In the genomic region with DNA sequence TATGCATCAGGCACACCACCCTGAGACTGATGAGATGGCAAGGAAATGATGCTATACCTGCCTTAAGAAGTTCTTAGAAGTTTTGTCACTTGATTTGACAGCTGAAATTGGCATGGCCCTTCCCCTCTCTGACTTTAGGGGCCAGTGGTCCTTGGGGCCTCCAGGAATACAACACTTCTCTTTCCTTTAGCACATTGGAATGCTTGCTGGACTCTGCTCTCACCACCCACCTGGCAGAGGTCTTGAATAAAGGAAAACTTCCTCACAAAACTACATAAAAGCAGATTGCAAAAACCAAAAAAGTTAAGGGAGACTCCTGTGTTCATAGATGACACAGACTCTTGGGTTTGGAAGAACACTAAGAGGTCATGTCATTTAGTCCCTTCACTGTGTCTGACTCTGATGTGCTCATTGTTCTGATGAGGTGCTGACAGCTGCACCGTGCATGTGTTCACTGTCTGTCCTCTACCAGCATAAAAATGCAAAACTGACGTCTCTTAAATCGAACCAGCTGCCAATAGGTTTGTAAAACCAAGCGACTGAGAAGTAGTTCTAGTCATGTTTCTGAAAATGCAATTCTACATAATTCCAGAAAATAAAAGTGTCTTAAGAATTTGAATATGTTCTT, we compare ENCODE assay signal across 21 cellular contexts. TPM values are rescaled to one million over a fixed set of nuclear protein-coding genes. Genes with fewer than 3 reads are reported as not detected.
DNase-seq lines count a peak whose midpoint lies in the region; ATAC-seq and TF ChIP-seq lines count a peak whose summit lies in the region.
"Had no signal": no experiment of that assay in that cellular context is flagged by ENCODE, and none has a peak within 500 bp of the region (broad histone marks: within the 10 kb centered on the region; RNA-seq: fewer than 3 reads in every experiment).

No MANE protein-coding gene starts in this region.

- peaks cover 100% of the 10 kb centered on the region for H3K79me2 ChIP-seq in SU-DHL-6 (ENCODE audit: insufficient read depth, low read length)

- H3K36me3 ChIP-seq in right atrium auricular region (no peaks in the 10 kb centered on the region), SU-DHL-6 (ENCODE audit: low read length) (peaks cover 21% of the 10 kb centered on the region), lower lobe of right lung (no peaks in the 10 kb centered on the region), thymus (ENCODE audit: control insufficient read depth, insufficient read depth) (no peaks in the 10 kb centered on the region)
- H3K36me3 ChIP-seq: left lung had no signal

- no peaks in the 10 kb centered on the region for H3K9me2 ChIP-seq in SU-DHL-6 (replicated peaks; ENCODE audit: insufficient read depth, low read length)

- intact Hi-C loops in Right ventricle myocardium superior (cut with DNase I) = no loop called here
- intact Hi-C loops in lower lobe of right lung (cut with DNase I) = no loop called here

- peaks cover 5% of the 10 kb centered on the region; the same call in 1 of the 2 replicates for H3F3A ChIP-seq in SU-DHL-6 (ENCODE audit: insufficient read depth)

- H3K4me2 ChIP-seq in SU-DHL-6 (ENCODE audit: low read depth, low read length, poor library complexity, severe bottlenecking) = peak overlapping the region; percentile 27
- H3K4me2 ChIP-seq: A549 had no signal

- DNase-seq in Right ventricle myocardium superior (no peak), right atrium auricular region (ENCODE audit: low spot score) (no peak), lower lobe of right lung (no peak), COR-L47 (lab: John Stamatoyannopoulos, UW) (no peak), SIG-M5 (lab: John Stamatoyannopoulos, UW) (no peak), immature natural killer cell (no peak)
- DNase-seq: activated CD4-positive, alpha-beta T cell treated with anti-CD3 and anti-CD28 coated beads, Interleukin-2, amount 10 ng/mL, durations not matched to agents 24 days and 14 days; CD4-positive, alpha-beta memory T cell; left lung; naive thymus-derived CD8-positive, alpha-beta T cell; NCI-H2081; NCI-H510A treated with DMSO at 0.1 percent for 48 hours; PC-3; posterior cingulate gyrus had no signal

- no peaks in the 10 kb centered on the region for H3K36me3 Mint-ChIP-seq in immature natural killer cell
- H3K36me3 Mint-ChIP-seq: CD4-positive, alpha-beta memory T cell; naive thymus-derived CD8-positive, alpha-beta T cell; stimulated activated effector memory CD8-positive, alpha-beta T cell treated with anti-CD3 and anti-CD28 coated beads, Interleukin-12 subunit alpha, Interleukin-12 subunit beta, amount 100 ng/mL, for 72 hours had no signal

- H2AFZ ChIP-seq in SU-DHL-6 (ENCODE audit: low read depth, low read length, severe bottlenecking) = no peak overlapping the region

- 94% methylated on average over 4 of the region's 4 CpGs for WGBS in thymus

- H3K27ac ChIP-seq in right atrium auricular region (no peak overlapping the region), SU-DHL-6 (ENCODE audit: low read depth, low read length) (peak overlapping the region; percentile 38), lower lobe of right lung (no peak overlapping the region), thymus (ENCODE audit: low read depth) (peak overlapping the region; percentile 2)
- H3K27ac ChIP-seq: A549, left lung, SK-N-MC had no signal

- H4K20me1 ChIP-seq in SU-DHL-6 (ENCODE audit: low read depth, low read length) = peaks cover 13% of the 10 kb centered on the region; the same call in 1 of the 2 replicates

- no peak overlapping the region for H3K27ac Mint-ChIP-seq in immature natural killer cell
- H3K27ac Mint-ChIP-seq: activated CD4-positive, alpha-beta T cell treated with anti-CD3 and anti-CD28 coated beads, Interleukin-2, amount 10 ng/mL, durations not matched to agents 24 days and 14 days; stimulated activated effector memory CD8-positive, alpha-beta T cell treated with anti-CD3 and anti-CD28 coated beads, Interleukin-12 subunit alpha, Interleukin-12 subunit beta, amount 100 ng/mL, for 72 hours had no signal

- no peak overlapping the region for H3K9ac ChIP-seq in SU-DHL-6 (ENCODE audit: low read length)

- ATAC-seq in Right ventricle myocardium superior (ENCODE audit: poor library complexity) = peak; percentile 74
- ATAC-seq in lower lobe of right lung = peak; percentile 42 to 55
- ATAC-seq: A549; left lung; naive thymus-derived CD8-positive, alpha-beta T cell; PC-3; stimulated activated effector memory CD8-positive, alpha-beta T cell treated with anti-CD3 and anti-CD28 coated beads, Interleukin-12 subunit alpha, Interleukin-12 subunit beta, amount 100 ng/mL, for 72 hours had no signal

- no peak overlapping the region for H3K4me3 ChIP-seq in right atrium auricular region
- H3K4me3 ChIP-seq in SU-DHL-6 (ENCODE audit: insufficient read depth, low read length, poor library complexity, severe bottlenecking) = no peak overlapping the region
- no peak overlapping the region for H3K4me3 ChIP-seq in lower lobe of right lung
- no peak overlapping the region for H3K4me3 ChIP-seq in thymus (ENCODE audit: low read length)
- H3K4me3 ChIP-seq: A549, left lung, SK-N-MC had no signal

- TF ChIP-seq CTCF in right atrium auricular region (IDR thresholded peaks at IDR 0.05) = no peak
- no peak for TF ChIP-seq CTCF in SU-DHL-6 (IDR thresholded peaks at IDR 0.05; ENCODE audit: insufficient read depth, low read length, poor library complexity, severe bottlenecking)
- TF ChIP-seq CTCF in lower lobe of right lung (IDR thresholded peaks at IDR 0.05) = no peak

- H3K4me3 Mint-ChIP-seq in immature natural killer cell = no peak overlapping the region
- H3K4me3 Mint-ChIP-seq: activated CD4-positive, alpha-beta T cell treated with anti-CD3 and anti-CD28 coated beads, Interleukin-2, amount 10 ng/mL, durations not matched to agents 24 days and 14 days; CD4-positive, alpha-beta memory T cell; naive thymus-derived CD8-positive, alpha-beta T cell; stimulated activated effector memory CD8-positive, alpha-beta T cell treated with anti-CD3 and anti-CD28 coated beads, Interleukin-12 subunit alpha, Interleukin-12 subunit beta, amount 100 ng/mL, for 72 hours had no signal

- peaks cover 0 to 3% (median 0%) of the 10 kb centered on the region in 3 donors for H3K27me3 Mint-ChIP-seq in immature natural killer cell (ENCODE audit: low read depth in 3 of 3)
- H3K27me3 Mint-ChIP-seq: naive thymus-derived CD8-positive, alpha-beta T cell had no signal

- no peaks in the 10 kb centered on the region for H3K9me3 Mint-ChIP-seq in immature natural killer cell
- H3K9me3 Mint-ChIP-seq: activated CD4-positive, alpha-beta T cell treated with anti-CD3 and anti-CD28 coated beads, Interleukin-2, amount 10 ng/mL, durations not matched to agents 24 days and 14 days; CD4-positive, alpha-beta memory T cell; naive thymus-derived CD8-positive, alpha-beta T cell; stimulated activated effector memory CD8-positive, alpha-beta T cell treated with anti-CD3 and anti-CD28 coated beads, Interleukin-12 subunit alpha, Interleukin-12 subunit beta, amount 100 ng/mL, for 72 hours had no signal

- H3K4me1 ChIP-seq in right atrium auricular region (peaks cover 0 to 8% of the 10 kb centered on the region in 2 donors), lower lobe of right lung (peaks cover 28% of the 10 kb centered on the region), thymus (ENCODE audit: control insufficient read depth, insufficient read depth, low read length) (no peaks in the 10 kb centered on the region)
- H3K4me1 ChIP-seq: A549 had no signal

- H3K9me3 ChIP-seq in right atrium auricular region = no peaks in the 10 kb centered on the region
- no peaks in the 10 kb centered on the region for H3K9me3 ChIP-seq in SU-DHL-6 (ENCODE audit: insufficient read depth, low read length)
- H3K9me3 ChIP-seq in lower lobe of right lung = no peaks in the 10 kb centered on the region
- no peaks in the 10 kb centered on the region for H3K9me3 ChIP-seq in thymus (ENCODE audit: control insufficient read depth)
- H3K9me3 ChIP-seq: A549, left lung had no signal

- no peaks in the 10 kb centered on the region for H3K27me3 ChIP-seq in right atrium auricular region
- no peaks in the 10 kb centered on the region for H3K27me3 ChIP-seq in SU-DHL-6 (ENCODE audit: low read length)
- H3K27me3 ChIP-seq in lower lobe of right lung (ENCODE audit: low read depth) = no peaks in the 10 kb centered on the region
- no peaks in the 10 kb centered on the region for H3K27me3 ChIP-seq in thymus (ENCODE audit: control insufficient read depth, insufficient read depth)
- H3K27me3 ChIP-seq: left lung had no signal

- no peaks in the 10 kb centered on the region for H3K4me1 Mint-ChIP-seq in immature natural killer cell
- H3K4me1 Mint-ChIP-seq: activated CD4-positive, alpha-beta T cell treated with anti-CD3 and anti-CD28 coated beads, Interleukin-2, amount 10 ng/mL, durations not matched to agents 24 days and 14 days; stimulated activated effector memory CD8-positive, alpha-beta T cell treated with anti-CD3 and anti-CD28 coated beads, Interleukin-12 subunit alpha, Interleukin-12 subunit beta, amount 100 ng/mL, for 72 hours had no signal

RNA-seq across cellular contexts. Expression of gene BLNK, which starts 11.4 kb away (rescaled TPM):
- total RNA-seq in Right ventricle myocardium superior (0.73 TPM), right atrium auricular region (under 1 TPM; 0.39 to 0.41 TPM), lower lobe of right lung (11.2 TPM)
- polyA plus RNA-seq in thymus (11.2 TPM), immature natural killer cell (under 1 TPM in 2 of 3 donors, not detected in 1; 0.74 to 0.81 TPM)
- total RNA-seq: activated CD4-positive, alpha-beta T cell treated with anti-CD3 and anti-CD28 coated beads, Interleukin-2, amount 10 ng/mL, durations not matched to agents 24 days and 14 days; chondrocyte; PC-3 had no signal
- polyA plus RNA-seq: A549 had no signal

RNA-seq across cellular contexts. Expression of gene DNTT, which starts 44.2 kb away (rescaled TPM):
- not detected for total RNA-seq in Right ventricle myocardium superior
- total RNA-seq in right atrium auricular region = not detected
- total RNA-seq in lower lobe of right lung = not detected
- polyA plus RNA-seq in thymus = 38.4 TPM
- 1 to 10 TPM in 1 of 3 donors, not detected in 2; 2.1 TPM for polyA plus RNA-seq in immature natural killer cell
- total RNA-seq: activated CD4-positive, alpha-beta T cell treated with anti-CD3 and anti-CD28 coated beads, Interleukin-2, amount 10 ng/mL, durations not matched to agents 24 days and 14 days; CD4-positive, alpha-beta memory T cell; chondrocyte; left lung; naive thymus-derived CD8-positive, alpha-beta T cell; PC-3; urinary bladder had no signal
- polyA plus RNA-seq: A549; CD4-positive, alpha-beta memory T cell; naive thymus-derived CD8-positive, alpha-beta T cell; urinary bladder had no signal

Comparison
In these comparisons a context has a peak if more than half of its experiments do, and no peak if none do; other contexts are left out.
1. H3K27ac ChIP-seq: peak in SU-DHL-6 (single experiment) and thymus (single experiment); none in right atrium auricular region (0 of 2) and lower lobe of right lung (single experiment).